Comparison of ENCODE assay signal across 8 cellular contexts in the genomic region with DNA sequence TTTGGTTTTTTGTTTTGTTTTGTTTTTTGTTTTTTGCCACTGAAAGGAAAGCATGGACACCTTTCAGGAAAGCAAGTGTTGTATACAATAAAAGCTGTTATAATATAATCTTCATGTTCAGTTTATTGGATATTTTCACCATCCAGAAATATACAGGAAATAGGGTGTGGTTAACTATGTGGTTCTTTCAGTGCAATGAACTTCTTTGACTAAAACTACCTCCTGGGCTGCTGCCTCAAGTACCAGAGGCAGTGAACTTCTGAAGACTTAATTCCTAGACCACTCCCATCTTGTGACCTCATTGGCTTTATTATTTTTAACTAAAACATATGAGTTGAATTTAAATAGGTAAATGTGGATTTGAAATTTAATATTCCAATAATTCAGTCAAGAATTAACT.
"Had no signal": no experiment of that assay in that cellular context is flagged by ENCODE, and none has a peak within 500 bp of the region (broad histone marks: within the 10 kb centered on the region; RNA-seq: fewer than 3 reads in every experiment).

No MANE protein-coding gene starts in this region.

- H3K27ac ChIP-seq: dorsolateral prefrontal cortex had no signal

- H3K9me3 Mint-ChIP-seq: natural killer cell had no signal

- ATAC-seq: activated naive CD4-positive, alpha-beta T cell treated with anti-CD3 and anti-CD28 coated beads, Interleukin-2, amount 50 U/mL, for 72 hours; esophagus mucosa; natural killer cell; right cardiac atrium had no signal

- H3K4me3 Mint-ChIP-seq: natural killer cell had no signal

- H3K4me3 ChIP-seq: dorsolateral prefrontal cortex had no signal

- H3K27ac Mint-ChIP-seq: activated naive CD4-positive, alpha-beta T cell treated with anti-CD3 and anti-CD28 coated beads, Interleukin-2, amount 50 U/mL, for 72 hours; natural killer cell had no signal

- DNase-seq: activated CD4-positive, alpha-beta T cell treated with anti-CD3 and anti-CD28 coated beads for 1 hour; dorsolateral prefrontal cortex; natural killer cell; posterior cingulate gyrus; right cardiac atrium; small intestine had no signal

- H3K27me3 ChIP-seq: dorsolateral prefrontal cortex had no signal

- H3K36me3 Mint-ChIP-seq: natural killer cell had no signal

- H3K4me1 Mint-ChIP-seq: natural killer cell had no signal
